ENCODE assay signal across 1 cellular context in the genomic region with DNA sequence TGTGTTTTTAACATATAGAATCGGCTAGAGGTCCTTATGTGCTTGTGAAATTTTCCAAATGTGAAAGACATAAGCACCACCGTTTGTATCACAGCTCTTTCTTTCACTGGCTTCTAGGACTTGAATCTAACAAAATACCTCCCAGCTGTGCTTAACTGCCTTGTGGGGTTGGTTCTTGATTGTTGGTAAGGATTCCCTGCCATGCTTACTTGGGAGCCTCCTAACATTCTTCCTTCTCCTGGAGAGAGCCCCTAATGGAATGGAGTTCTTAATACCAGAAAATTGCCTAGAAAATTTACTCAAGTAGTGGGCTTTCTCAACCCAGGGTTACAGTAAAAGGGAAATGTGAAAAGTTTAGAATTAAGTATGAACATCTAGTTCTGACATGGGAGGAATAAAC.
TF ChIP-seq lines count a peak whose summit lies in the region.

No MANE protein-coding gene starts in this region.

TF ChIP-seq in H1, 55 proteins besides CTCF, POLR2A, EP300 and RAD21:
- no peak for TF ChIP-seq TBP (IDR thresholded peaks at IDR 0.05; ENCODE audit: low read depth, low read length)
- TF ChIP-seq TAF1 (IDR thresholded peaks at IDR 0.05; ENCODE audit: low read depth, low read length) = no peak
- TF ChIP-seq POU5F1 (IDR thresholded peaks at IDR 0.05; ENCODE audit: low read depth, low read length) = no peak
- no peak for TF ChIP-seq EGR1 (IDR thresholded peaks at IDR 0.05; ENCODE audit: borderline replicate concordance, low read depth, low read length)
- TF ChIP-seq, protein P1, sequence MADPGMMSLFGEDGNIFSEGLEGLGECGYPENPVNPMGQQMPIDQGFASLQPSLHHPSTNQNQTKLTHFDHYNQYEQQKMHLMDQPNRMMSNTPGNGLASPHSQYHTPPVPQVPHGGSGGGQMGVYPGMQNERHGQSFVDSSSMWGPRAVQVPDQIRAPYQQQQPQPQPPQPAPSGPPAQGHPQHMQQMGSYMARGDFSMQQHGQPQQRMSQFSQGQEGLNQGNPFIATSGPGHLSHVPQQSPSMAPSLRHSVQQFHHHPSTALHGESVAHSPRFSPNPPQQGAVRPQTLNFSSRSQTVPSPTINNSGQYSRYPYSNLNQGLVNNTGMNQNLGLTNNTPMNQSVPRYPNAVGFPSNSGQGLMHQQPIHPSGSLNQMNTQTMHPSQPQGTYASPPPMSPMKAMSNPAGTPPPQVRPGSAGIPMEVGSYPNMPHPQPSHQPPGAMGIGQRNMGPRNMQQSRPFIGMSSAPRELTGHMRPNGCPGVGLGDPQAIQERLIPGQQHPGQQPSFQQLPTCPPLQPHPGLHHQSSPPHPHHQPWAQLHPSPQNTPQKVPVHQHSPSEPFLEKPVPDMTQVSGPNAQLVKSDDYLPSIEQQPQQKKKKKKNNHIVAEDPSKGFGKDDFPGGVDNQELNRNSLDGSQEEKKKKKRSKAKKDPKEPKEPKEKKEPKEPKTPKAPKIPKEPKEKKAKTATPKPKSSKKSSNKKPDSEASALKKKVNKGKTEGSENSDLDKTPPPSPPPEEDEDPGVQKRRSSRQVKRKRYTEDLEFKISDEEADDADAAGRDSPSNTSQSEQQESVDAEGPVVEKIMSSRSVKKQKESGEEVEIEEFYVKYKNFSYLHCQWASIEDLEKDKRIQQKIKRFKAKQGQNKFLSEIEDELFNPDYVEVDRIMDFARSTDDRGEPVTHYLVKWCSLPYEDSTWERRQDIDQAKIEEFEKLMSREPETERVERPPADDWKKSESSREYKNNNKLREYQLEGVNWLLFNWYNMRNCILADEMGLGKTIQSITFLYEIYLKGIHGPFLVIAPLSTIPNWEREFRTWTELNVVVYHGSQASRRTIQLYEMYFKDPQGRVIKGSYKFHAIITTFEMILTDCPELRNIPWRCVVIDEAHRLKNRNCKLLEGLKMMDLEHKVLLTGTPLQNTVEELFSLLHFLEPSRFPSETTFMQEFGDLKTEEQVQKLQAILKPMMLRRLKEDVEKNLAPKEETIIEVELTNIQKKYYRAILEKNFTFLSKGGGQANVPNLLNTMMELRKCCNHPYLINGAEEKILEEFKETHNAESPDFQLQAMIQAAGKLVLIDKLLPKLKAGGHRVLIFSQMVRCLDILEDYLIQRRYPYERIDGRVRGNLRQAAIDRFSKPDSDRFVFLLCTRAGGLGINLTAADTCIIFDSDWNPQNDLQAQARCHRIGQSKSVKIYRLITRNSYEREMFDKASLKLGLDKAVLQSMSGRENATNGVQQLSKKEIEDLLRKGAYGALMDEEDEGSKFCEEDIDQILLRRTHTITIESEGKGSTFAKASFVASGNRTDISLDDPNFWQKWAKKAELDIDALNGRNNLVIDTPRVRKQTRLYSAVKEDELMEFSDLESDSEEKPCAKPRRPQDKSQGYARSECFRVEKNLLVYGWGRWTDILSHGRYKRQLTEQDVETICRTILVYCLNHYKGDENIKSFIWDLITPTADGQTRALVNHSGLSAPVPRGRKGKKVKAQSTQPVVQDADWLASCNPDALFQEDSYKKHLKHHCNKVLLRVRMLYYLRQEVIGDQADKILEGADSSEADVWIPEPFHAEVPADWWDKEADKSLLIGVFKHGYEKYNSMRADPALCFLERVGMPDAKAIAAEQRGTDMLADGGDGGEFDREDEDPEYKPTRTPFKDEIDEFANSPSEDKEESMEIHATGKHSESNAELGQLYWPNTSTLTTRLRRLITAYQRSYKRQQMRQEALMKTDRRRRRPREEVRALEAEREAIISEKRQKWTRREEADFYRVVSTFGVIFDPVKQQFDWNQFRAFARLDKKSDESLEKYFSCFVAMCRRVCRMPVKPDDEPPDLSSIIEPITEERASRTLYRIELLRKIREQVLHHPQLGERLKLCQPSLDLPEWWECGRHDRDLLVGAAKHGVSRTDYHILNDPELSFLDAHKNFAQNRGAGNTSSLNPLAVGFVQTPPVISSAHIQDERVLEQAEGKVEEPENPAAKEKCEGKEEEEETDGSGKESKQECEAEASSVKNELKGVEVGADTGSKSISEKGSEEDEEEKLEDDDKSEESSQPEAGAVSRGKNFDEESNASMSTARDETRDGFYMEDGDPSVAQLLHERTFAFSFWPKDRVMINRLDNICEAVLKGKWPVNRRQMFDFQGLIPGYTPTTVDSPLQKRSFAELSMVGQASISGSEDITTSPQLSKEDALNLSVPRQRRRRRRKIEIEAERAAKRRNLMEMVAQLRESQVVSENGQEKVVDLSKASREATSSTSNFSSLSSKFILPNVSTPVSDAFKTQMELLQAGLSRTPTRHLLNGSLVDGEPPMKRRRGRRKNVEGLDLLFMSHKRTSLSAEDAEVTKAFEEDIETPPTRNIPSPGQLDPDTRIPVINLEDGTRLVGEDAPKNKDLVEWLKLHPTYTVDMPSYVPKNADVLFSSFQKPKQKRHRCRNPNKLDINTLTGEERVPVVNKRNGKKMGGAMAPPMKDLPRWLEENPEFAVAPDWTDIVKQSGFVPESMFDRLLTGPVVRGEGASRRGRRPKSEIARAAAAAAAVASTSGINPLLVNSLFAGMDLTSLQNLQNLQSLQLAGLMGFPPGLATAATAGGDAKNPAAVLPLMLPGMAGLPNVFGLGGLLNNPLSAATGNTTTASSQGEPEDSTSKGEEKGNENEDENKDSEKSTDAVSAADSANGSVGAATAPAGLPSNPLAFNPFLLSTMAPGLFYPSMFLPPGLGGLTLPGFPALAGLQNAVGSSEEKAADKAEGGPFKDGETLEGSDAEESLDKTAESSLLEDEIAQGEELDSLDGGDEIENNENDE (IDR thresholded peaks at IDR 0.05; ENCODE audit: insufficient replicate concordance, low read length) = no peak
